Comparison of ENCODE assay signal across 17 cellular contexts in the genomic region with DNA sequence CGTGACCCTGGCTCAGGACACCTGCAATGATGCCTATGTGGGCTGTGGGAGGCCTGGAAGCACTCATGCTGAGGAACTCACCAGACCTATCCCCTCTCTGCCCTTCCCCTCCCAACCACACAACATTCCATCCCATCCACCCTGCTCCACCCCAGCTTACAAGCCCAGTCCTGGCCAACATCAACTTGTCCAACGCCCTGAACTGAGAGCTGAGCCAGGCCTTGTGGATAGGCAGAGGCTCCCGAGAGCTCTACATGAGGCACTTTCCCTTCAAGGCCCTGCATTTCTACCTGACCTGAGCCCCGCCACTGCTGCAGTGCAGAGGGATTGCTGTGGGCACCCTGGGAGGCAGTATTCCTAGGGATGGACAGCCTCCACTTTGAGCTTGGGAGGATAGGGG.
A peak's percentile ranks its signal among the peaks of the same experiment; 100 is the strongest.
DNase-seq lines count a peak whose midpoint lies in the region; FAIRE-seq and TF ChIP-seq lines count a peak whose summit lies in the region.
"Had no signal": no experiment of that assay in that cellular context is flagged by ENCODE, and none has a peak within 500 bp of the region (broad histone marks: within the 10 kb centered on the region; RNA-seq: fewer than 3 reads in every experiment).

No MANE protein-coding gene starts in this region.

- no peak overlapping the region for H3K18ac ChIP-seq in H1 (ENCODE audit: extremely low read depth, low read length)

- TF ChIP-seq CTCF in H1 (IDR thresholded peaks at IDR 0.05; ENCODE audit: control extremely low read depth in 1 of 3, insufficient read depth in 1 of 3, low read depth in 1 of 3, low read length in 3 of 3) (no peak), keratinocyte (optimal IDR thresholded peaks at IDR 0.05 in 1 of 3, IDR thresholded peaks at IDR 0.05 in 1 of 3, conservative IDR thresholded peaks at IDR 0.05 in 1 of 3; ENCODE audit: extremely low read depth in 1 of 3, insufficient read depth in 2 of 3, low read length in 3 of 3) (no peak), type B pancreatic cell (conservative IDR thresholded peaks at IDR 0.05) (no peak), nephron progenitor cell (IDR thresholded peaks at IDR 0.05) (no peak)

- no peak overlapping the region for H3K4ac ChIP-seq in H1 (replicated peaks; ENCODE audit: insufficient read length, low read depth, low read length)

- H4K8ac ChIP-seq in H1 (ENCODE audit: extremely low read depth, insufficient read depth, low read length) = peak overlapping the region; percentile 12; the same call in 1 of the 2 replicates

- no peak overlapping the region for H3K56ac ChIP-seq in H1 (replicated peaks; ENCODE audit: insufficient read length, low read depth, low read length)

- CTCF ChIA-PET in H1 (lab: Charles Lee; ENCODE audit: partially characterized antibody) = interaction anchor here (0.7 to 4.7 kb wide), 10 partner anchors 8 to 114 kb away, joined by 3 to 23 read pairs (median 4); no protein-coding TSS in a partner anchor

- FAIRE-seq in H1 (lab: Jason Lieb, UNC) = no peak
- peak; percentile 9 for FAIRE-seq in keratinocyte (lab: Jason Lieb, UNC)
- FAIRE-seq: GM12878, K562 had no signal

- TF ChIP-seq POLR2A in H1 (IDR thresholded peaks at IDR 0.05; ENCODE audit: control extremely low read depth in 1 of 2, low read depth in 2 of 2, low read length in 2 of 2) = no peak

- POLR2A ChIA-PET in H1 (lab: Charles Lee; ENCODE audit: partially characterized antibody) = no interaction called here

- no peak overlapping the region for H2BK15ac ChIP-seq in H1 (ENCODE audit: low read length)

- H3K9me3 ChIP-seq in H1 (ENCODE audit: insufficient read depth in 2 of 2, low read depth in 1 of 2, low read length in 1 of 2) (no peaks in the 10 kb centered on the region), keratinocyte (ENCODE audit: control insufficient read depth, low read depth, low read length) (no peaks in the 10 kb centered on the region)
- H3K9me3 ChIP-seq: BLaER1, SJCRH30 had no signal

- H3K4me3 Mint-ChIP-seq in type B pancreatic cell (no peak overlapping the region), nephron progenitor cell (no peak overlapping the region)
- H3K4me3 Mint-ChIP-seq: CD4-positive, alpha-beta memory T cell had no signal

- H2BK20ac ChIP-seq in H1 (ENCODE audit: low read length) = no peak overlapping the region

- no peak for TF ChIP-seq EP300 in H1 (IDR thresholded peaks at IDR 0.05; ENCODE audit: borderline replicate concordance in 1 of 2, low read depth in 2 of 2, low read length in 2 of 2)

- no peaks in the 10 kb centered on the region for H3K4me1 ChIP-seq in H1 (replicated peaks in 1 of 4; ENCODE audit: control insufficient read depth in 3 of 4, insufficient read depth in 4 of 4, low read length in 3 of 4)
- peaks cover 15% of the 10 kb centered on the region for H3K4me1 ChIP-seq in keratinocyte (ENCODE audit: control insufficient read depth, extremely low read depth, insufficient read depth, low read length)
- H3K4me1 ChIP-seq: BLaER1, SJCRH30 had no signal

- H3K9me1 ChIP-seq in keratinocyte (ENCODE audit: control insufficient read depth, extremely low read depth, insufficient read depth, low read length) = no peaks in the 10 kb centered on the region

- H3K27ac ChIP-seq in H1 (ENCODE audit: low read depth, low read length) (no peak overlapping the region), keratinocyte (ENCODE audit: control insufficient read depth, insufficient read depth, low read length) (no peak overlapping the region)
- H3K27ac ChIP-seq: BLaER1, SJCRH30 had no signal

- H4K20me1 ChIP-seq in H1 (replicated peaks in 1 of 2; ENCODE audit: control insufficient read depth in 1 of 2, insufficient read depth in 2 of 2, low read length in 2 of 2) (no peaks in the 10 kb centered on the region), keratinocyte (ENCODE audit: control insufficient read depth, extremely low read depth, insufficient read depth, low read length) (no peaks in the 10 kb centered on the region)
- H4K20me1 ChIP-seq: BLaER1 had no signal

- no peak overlapping the region for H4K91ac ChIP-seq in H1 (replicated peaks; ENCODE audit: insufficient read length, low read length)

- no peaks in the 10 kb centered on the region for H3K27me3 ChIP-seq in H1 (replicated peaks in 1 of 4; ENCODE audit: control insufficient read depth in 3 of 4, extremely low read depth in 1 of 4, insufficient read depth in 3 of 4, low read length in 3 of 4)
- no peaks in the 10 kb centered on the region for H3K27me3 ChIP-seq in keratinocyte (ENCODE audit: control insufficient read depth, extremely low read depth, insufficient read depth, low read length)
- H3K27me3 ChIP-seq: BLaER1, SJCRH30 had no signal

- H2AFZ ChIP-seq in H1 (ENCODE audit: low read length) (no peak overlapping the region), keratinocyte (ENCODE audit: control insufficient read depth, low read length) (peak overlapping the region; percentile 31)

- no peak overlapping the region for H3K9ac ChIP-seq in H1 (replicated peaks in 1 of 4; ENCODE audit: extremely low read depth in 1 of 4, low read depth in 3 of 4, low read length in 3 of 4)
- no peak overlapping the region for H3K9ac ChIP-seq in keratinocyte (ENCODE audit: control insufficient read depth, extremely low read depth, insufficient read depth, low read length)
- H3K9ac ChIP-seq: BLaER1 had no signal

- no peak overlapping the region for H4K5ac ChIP-seq in H1 (ENCODE audit: insufficient read length, low read depth, low read length)

- H3K4me2 ChIP-seq in H1 (ENCODE audit: insufficient read depth in 1 of 2, low read depth in 2 of 2, low read length in 2 of 2) (no peak overlapping the region), keratinocyte (ENCODE audit: control insufficient read depth, extremely low read depth, insufficient read depth, low read depth, low read length) (no peak overlapping the region)
- H3K4me2 ChIP-seq: BLaER1 had no signal

- H3K4me3 ChIP-seq in H1 (ENCODE audit: extremely low read depth in 1 of 4, insufficient read depth in 2 of 4, low read depth in 3 of 4, low read length in 4 of 4) (no peak overlapping the region), keratinocyte (ENCODE audit: control insufficient read depth in 2 of 3, extremely low read depth in 1 of 3, insufficient read depth in 2 of 3, low read depth in 1 of 3, low read length in 3 of 3) (no peak overlapping the region)
- H3K4me3 ChIP-seq: BLaER1, GM12878, K562, SJCRH30 had no signal

- H2AK5ac ChIP-seq in H1 (ENCODE audit: low read depth, low read length) = no peak overlapping the region

- H3K27ac Mint-ChIP-seq in type B pancreatic cell (no peak overlapping the region), nephron progenitor cell (no peak overlapping the region)
- H3K27ac Mint-ChIP-seq: CD4-positive, alpha-beta memory T cell had no signal

- no peaks in the 10 kb centered on the region for H3K23me2 ChIP-seq in H1 (ENCODE audit: low read depth, low read length)

- dilution Hi-C loops in keratinocyte (cut with MboI; ENCODE audit: extremely low pct_ligation_motif_present, low sequenced_read_pairs) = no loop called here

- peaks cover 4% of the 10 kb centered on the region for H3K27me3 Mint-ChIP-seq in type B pancreatic cell
- peaks cover 9% of the 10 kb centered on the region for H3K27me3 Mint-ChIP-seq in nephron progenitor cell (ENCODE audit: low read depth, poor library complexity)
- H3K27me3 Mint-ChIP-seq: CD4-positive, alpha-beta memory T cell had no signal

- H3K79me1 ChIP-seq in H1 (ENCODE audit: low read depth, low read length) = no peaks in the 10 kb centered on the region

- WGBS in H1 (ENCODE audit: extremely low coverage in 1 of 2, insufficient coverage in 1 of 2, insufficient read length in 1 of 2, insufficient replicate concordance in 2 of 2, low coverage in 1 of 2, low lambda C conversion rate in 2 of 2, missing lambda C conversion rate in 1 of 2), 2 experiments = 86% methylated on average over 4 of the region's 4 CpGs; no CpG with 5 or more reads in 1 of the 2 experiments

- no peaks in the 10 kb centered on the region for H3K4me1 Mint-ChIP-seq in type B pancreatic cell (ENCODE audit: unreplicated experiment)
- peaks cover 4% of the 10 kb centered on the region for H3K4me1 Mint-ChIP-seq in nephron progenitor cell

- no peak overlapping the region for H3K23ac ChIP-seq in H1 (ENCODE audit: insufficient read length)

- H2BK120ac ChIP-seq in H1 (replicated peaks; ENCODE audit: low read depth, low read length) = no peak overlapping the region

- H3K9me3 Mint-ChIP-seq in type B pancreatic cell (no peaks in the 10 kb centered on the region), nephron progenitor cell (peaks cover 4% of the 10 kb centered on the region)
- H3K9me3 Mint-ChIP-seq: CD4-positive, alpha-beta memory T cell had no signal

- no peaks in the 10 kb centered on the region for H3K36me3 Mint-ChIP-seq in type B pancreatic cell
- no peaks in the 10 kb centered on the region for H3K36me3 Mint-ChIP-seq in nephron progenitor cell (ENCODE audit: low read depth)
- H3K36me3 Mint-ChIP-seq: CD4-positive, alpha-beta memory T cell had no signal

- no peak overlapping the region for H2BK5ac ChIP-seq in H1 (ENCODE audit: low read depth, low read length)

- DNase-seq in HT-29 (ENCODE audit: low spot score) (peak; percentile 59), H1 (ENCODE audit: low read depth in 1 of 2, low spot score in 2 of 2) (no peak), keratinocyte (ENCODE audit: low read depth, low spot score) (no peak), type B pancreatic cell (ENCODE audit: extremely low spot score, unreplicated experiment) (peak; percentile 64), T-helper 2 cell (no peak), H4 (ENCODE audit: low spot score) (no peak), nephron progenitor cell (no peak)
- DNase-seq: Calu3; CD4-positive, alpha-beta memory T cell; NCI-H1092 treated with DMSO at 0.1 percent for 48 hours; NCI-H1694; NCI-H2227 treated with DMSO at 0.1 percent for 48 hours; NCI-H510A treated with DMSO at 0.1 percent for 48 hours; SJCRH30 had no signal

- no peak for TF ChIP-seq RAD21 in H1 (IDR thresholded peaks at IDR 0.05 in 1 of 2, conservative IDR thresholded peaks at IDR 0.05 in 1 of 2; ENCODE audit: low read depth in 2 of 2, low read length in 2 of 2)

- H3K36me3 ChIP-seq in H1 (ENCODE audit: control insufficient read depth in 2 of 4, insufficient read depth in 4 of 4, low read length in 3 of 4) = no peaks in the 10 kb centered on the region
- H3K36me3 ChIP-seq in keratinocyte (ENCODE audit: control insufficient read depth in 2 of 2, extremely low read depth in 1 of 2, insufficient read depth in 2 of 2, low read length in 2 of 2) = no peaks in the 10 kb centered on the region
- H3K36me3 ChIP-seq: BLaER1, SJCRH30 had no signal

- H2BK12ac ChIP-seq in H1 (ENCODE audit: low read depth, low read length) = no peak overlapping the region

- no peak overlapping the region for H3K14ac ChIP-seq in H1 (ENCODE audit: insufficient read length)

- H3K79me2 ChIP-seq in H1 (ENCODE audit: control insufficient read depth in 1 of 2, insufficient read depth in 2 of 2, low read length in 2 of 2) (no peaks in the 10 kb centered on the region), keratinocyte (ENCODE audit: control insufficient read depth, insufficient read depth, low read length) (no peaks in the 10 kb centered on the region)

TF ChIP-seq in H1, 55 proteins besides CTCF, POLR2A, EP300 and RAD21 (continues in another document):
- TF ChIP-seq TEAD4 (IDR thresholded peaks at IDR 0.05; ENCODE audit: low read depth, low read length) = no peak
- TF ChIP-seq GABPA (IDR thresholded peaks at IDR 0.05; ENCODE audit: borderline replicate concordance, insufficient read depth, low read length) = no peak
- no peak for TF ChIP-seq CBX8 (IDR thresholded peaks at IDR 0.05; ENCODE audit: borderline replicate concordance, low read depth, low read length)

Comparison
In these comparisons a context has a peak if more than half of its experiments do, and no peak if none do; other contexts are left out.
1. DNase-seq: peak in HT-29 (single experiment) and type B pancreatic cell (single experiment); none in H1 (0 of 2), keratinocyte (single experiment), T-helper 2 cell (0 of 5), H4 (single experiment) and nephron progenitor cell (single experiment).